Comparison of ENCODE assay signal across 25 cellular contexts in the genomic region with DNA sequence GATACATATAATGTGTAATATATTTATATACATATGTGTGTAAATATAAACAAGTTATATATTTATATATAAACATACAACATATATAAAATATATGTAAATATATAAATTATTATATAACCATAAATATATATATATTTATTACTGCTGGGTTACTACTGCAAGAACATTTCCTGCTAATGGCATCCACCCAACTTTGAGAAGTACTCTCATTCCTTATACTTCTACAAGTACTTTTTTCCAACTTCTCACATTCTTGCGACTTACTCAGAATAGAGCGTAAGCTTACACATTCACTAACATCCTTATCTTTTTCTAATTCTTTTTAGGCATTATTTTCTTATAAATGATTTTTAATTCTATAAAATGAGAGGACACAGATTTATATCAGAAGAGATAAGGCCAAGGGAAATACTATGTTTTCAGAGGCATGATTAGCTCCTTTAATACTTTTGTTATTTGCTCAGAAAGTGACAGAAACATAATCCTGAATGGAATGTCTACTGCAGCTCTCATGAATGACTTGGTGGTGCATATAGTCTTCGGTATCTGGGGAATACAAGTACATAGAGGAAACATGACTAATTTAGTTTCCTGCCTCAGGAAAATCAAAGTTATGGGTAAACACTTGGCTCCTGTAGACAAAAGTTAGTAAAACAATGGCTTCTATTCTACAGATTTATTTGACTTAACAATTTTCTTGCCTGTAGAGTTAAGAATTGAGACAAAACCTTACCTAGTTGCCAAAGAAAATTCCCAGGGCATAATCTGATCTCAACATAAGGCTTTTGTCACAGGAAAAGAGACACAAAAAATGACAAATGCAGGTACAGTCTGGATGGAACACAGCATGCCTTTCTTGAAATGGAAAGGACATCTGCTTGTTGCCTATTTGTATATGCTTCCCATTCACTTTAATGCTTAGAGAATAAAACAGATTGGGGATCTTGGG.
DNase-seq lines count a peak whose midpoint lies in the region; ATAC-seq, FAIRE-seq and TF ChIP-seq lines count a peak whose summit lies in the region.
"Had no signal": no experiment of that assay in that cellular context is flagged by ENCODE, and none has a peak within 500 bp of the region (broad histone marks: within the 10 kb centered on the region; RNA-seq: fewer than 3 reads in every experiment).

No MANE protein-coding gene starts in this region.

- no peaks in the 10 kb centered on the region for H4K20me1 ChIP-seq in PC-3 (ENCODE audit: low read length)
- no peaks in the 10 kb centered on the region for H4K20me1 ChIP-seq in endothelial cell of umbilical vein (replicated peaks; ENCODE audit: control insufficient read depth, extremely low read depth, insufficient read depth, low read length)
- H4K20me1 ChIP-seq in neural cell (ENCODE audit: insufficient read depth), result no peaks in the 10 kb centered on the region

- H3K4me1 Mint-ChIP-seq in Calu3 (ENCODE audit: low read depth, unreplicated experiment), result no peaks in the 10 kb centered on the region
- H3K4me1 Mint-ChIP-seq: activated naive CD4-positive, alpha-beta T cell treated with anti-CD3 and anti-CD28 coated beads, Interleukin-2, amount 10 ng/mL, durations not matched to agents 7 days and 5 days; naive B cell had no signal

- H3K9me2 ChIP-seq in PC-3 (replicated peaks; ENCODE audit: low read length), result no peaks in the 10 kb centered on the region
- H3K9me2 ChIP-seq in neural cell (ENCODE audit: insufficient read depth, low read length), result no peaks in the 10 kb centered on the region

- BruUV-seq in Calu3 (replicated peaks; lab: Mats Ljungman, UMichigan) (no TSS peak), PC-3 (replicated peaks; lab: Mats Ljungman, UMichigan) (no TSS peak), endothelial cell of umbilical vein (replicated peaks; lab: Mats Ljungman, UMichigan) (no TSS peak)

- no peak for TF ChIP-seq RAD21 in neural cell (conservative IDR thresholded peaks at IDR 0.05)

- H3K79me2 ChIP-seq in PC-3 (ENCODE audit: low read length), result no peaks in the 10 kb centered on the region
- H3K79me2 ChIP-seq in endothelial cell of umbilical vein (ENCODE audit: control insufficient read depth, insufficient read depth, low read length), result no peaks in the 10 kb centered on the region
- no peaks in the 10 kb centered on the region for H3K79me2 ChIP-seq in neural cell (replicated peaks; ENCODE audit: insufficient read depth, low read length)

- no peak for TF ChIP-seq POLR2A in endothelial cell of umbilical vein (IDR thresholded peaks at IDR 0.05; ENCODE audit: low read depth, low read length)

- peak overlapping the region; percentile 76 for H3K27ac ChIP-seq in PC-3 (ENCODE audit: low read length)
- peak overlapping the region; percentile 97 for H3K27ac ChIP-seq in endothelial cell of umbilical vein (ENCODE audit: insufficient read depth, low read depth, low read length)
- H3K27ac ChIP-seq in neural cell (ENCODE audit: low read length), result peak overlapping the region; percentile 80
- H3K27ac ChIP-seq: body of pancreas, lower lobe of right lung, testis had no signal

- FAIRE-seq in endothelial cell of umbilical vein (lab: Jason Lieb, UNC) (peak; percentile 96), HTR-8/SVneo (lab: Jason Lieb, UNC) (no peak)
- FAIRE-seq: D721Med, GM12878 had no signal

- H3K9ac ChIP-seq in PC-3 (ENCODE audit: low read length), result peak overlapping the region; percentile 23
- peak overlapping the region; percentile 73 for H3K9ac ChIP-seq in endothelial cell of umbilical vein (replicated peaks; ENCODE audit: extremely low read depth, insufficient read depth, low read length)
- H3K9ac ChIP-seq in neural cell (ENCODE audit: low read length), result peak overlapping the region; percentile 48

- no peaks in the 10 kb centered on the region for H3K27me3 Mint-ChIP-seq in Calu3 (ENCODE audit: unreplicated experiment)
- H3K27me3 Mint-ChIP-seq: activated CD8-positive, alpha-beta T cell treated with anti-CD3 and anti-CD28 coated beads for 36 hours; activated naive CD4-positive, alpha-beta T cell treated with anti-CD3 and anti-CD28 coated beads, Interleukin-2, amount 10 ng/mL, durations not matched to agents 7 days and 5 days; dendritic cell treated with granulocyte-macrophage colony-stimulating factor and Interleukin-4, amounts not matched to agents 40 ng/mL and 50 ng/mL, for 4 days; naive B cell; progenitor cell of endocrine pancreas had no signal

- H3K4me1 ChIP-seq in PC-3 (ENCODE audit: insufficient read depth, low read length) (peaks cover 24% of the 10 kb centered on the region), endothelial cell of umbilical vein (ENCODE audit: control insufficient read depth, extremely low read depth, insufficient read depth, low read length) (peaks cover 38% of the 10 kb centered on the region)
- H3K4me1 ChIP-seq: testis had no signal

- TF ChIP-seq CTCF in Calu3 (IDR thresholded peaks at IDR 0.05; ENCODE audit: unreplicated experiment), result no peak
- no peak for TF ChIP-seq CTCF in PC-3 (conservative IDR thresholded peaks at IDR 0.05; ENCODE audit: low read depth, low read length)
- no peak for TF ChIP-seq CTCF in endothelial cell of umbilical vein (IDR thresholded peaks at IDR 0.05; ENCODE audit: extremely low read depth in 1 of 2, insufficient read depth in 1 of 2, low read depth in 1 of 2, low read length in 2 of 2)
- TF ChIP-seq CTCF in neural cell (IDR thresholded peaks at IDR 0.05; ENCODE audit: poor library complexity, severe bottlenecking), result no peak

- DNase-seq in Calu3 (no peak), PC-3 (peak; percentile 79), endothelial cell of umbilical vein (ENCODE audit: low read depth, low spot score) (peak; percentile 98), AG08396 (ENCODE audit: low spot score) (no peak), T-helper 1 cell (no peak), HTR-8/SVneo (ENCODE audit: insufficient read length, low spot score) (no peak)
- DNase-seq: activated CD8-positive, alpha-beta T cell treated with anti-CD3 and anti-CD28 coated beads for 36 hours; activated naive CD4-positive, alpha-beta T cell treated with anti-CD3 and anti-CD28 coated beads, Interleukin-2, amount 10 ng/mL, durations not matched to agents 7 days and 5 days; activated T-cell treated with anti-CD3 and anti-CD28 coated beads, Interleukin-2, amount 50 U/mL, for 4 hours; body of pancreas; erythroblast; glutamatergic neuron; lower lobe of right lung; naive B cell; NCI-H1417 treated with DMSO at 0.1 percent for 48 hours; NCI-H82; SW 1271; testis had no signal

- no peaks in the 10 kb centered on the region for H3K9me3 Mint-ChIP-seq in Calu3 (ENCODE audit: low read depth, unreplicated experiment)
- H3K9me3 Mint-ChIP-seq: activated naive CD4-positive, alpha-beta T cell treated with anti-CD3 and anti-CD28 coated beads, Interleukin-2, amount 10 ng/mL, durations not matched to agents 7 days and 5 days; dendritic cell treated with granulocyte-macrophage colony-stimulating factor and Interleukin-4, amounts not matched to agents 40 ng/mL and 50 ng/mL, for 4 days had no signal

- H3K27me3 ChIP-seq in PC-3 (ENCODE audit: low read length) (no peaks in the 10 kb centered on the region), endothelial cell of umbilical vein (ENCODE audit: control insufficient read depth in 2 of 2, insufficient read depth in 2 of 2, low read length in 2 of 2) (no peaks in the 10 kb centered on the region), neural cell (ENCODE audit: insufficient read depth, low read depth, low read length) (no peaks in the 10 kb centered on the region)
- H3K27me3 ChIP-seq: body of pancreas, testis had no signal

- POLR2A ChIA-PET in PC-3 (lab: Charles Lee; ENCODE audit: unreplicated experiment) (interaction anchor here (0.6 to 0.7 kb wide), 2 partner anchors 291 to 383 kb away, joined by 3 to 10 read pairs; no protein-coding TSS in a partner anchor), endothelial cell of umbilical vein (lab: Charles Lee) (interaction anchor here (0.8 to 2.3 kb wide), 2 partner anchors 169 to 293 kb away, joined by 3 to 12 read pairs; no protein-coding TSS in a partner anchor)

- H3K27ac Mint-ChIP-seq in Calu3 (ENCODE audit: unreplicated experiment), result peak overlapping the region; percentile 60
- H3K27ac Mint-ChIP-seq: activated CD8-positive, alpha-beta T cell treated with anti-CD3 and anti-CD28 coated beads for 36 hours; activated naive CD4-positive, alpha-beta T cell treated with anti-CD3 and anti-CD28 coated beads, Interleukin-2, amount 10 ng/mL, durations not matched to agents 7 days and 5 days; dendritic cell treated with granulocyte-macrophage colony-stimulating factor and Interleukin-4, amounts not matched to agents 40 ng/mL and 50 ng/mL, for 4 days; naive B cell; progenitor cell of endocrine pancreas had no signal

- H3K4me3 ChIP-seq in PC-3 (ENCODE audit: low read length) (no peak overlapping the region), endothelial cell of umbilical vein (replicated peaks in 1 of 3; ENCODE audit: insufficient read depth in 1 of 3, low read depth in 1 of 3, low read length in 3 of 3) (no peak overlapping the region), neural cell (ENCODE audit: low read length) (peak overlapping the region; percentile 19)
- H3K4me3 ChIP-seq: body of pancreas, GM12878, lower lobe of right lung, testis had no signal

- ATAC-seq in PC-3 (peak; percentile 91), HG03139 (IDR thresholded peaks at IDR 0.05; ENCODE audit: unreplicated experiment) (no peak)
- ATAC-seq: activated CD8-positive, alpha-beta T cell treated with anti-CD3 and anti-CD28 coated beads for 36 hours; activated T-cell treated with anti-CD3 and anti-CD28 coated beads, Interleukin-2, amount 50 U/mL, for 4 hours; body of pancreas; GM12878; HCT116; lower lobe of right lung had no signal

- no peaks in the 10 kb centered on the region for H3K9me1 ChIP-seq in endothelial cell of umbilical vein (replicated peaks; ENCODE audit: control insufficient read depth, extremely low read depth, insufficient read depth, low read length)

- intact Hi-C loops in Calu3 (cut with micrococcal nuclease; ENCODE audit: unreplicated experiment), result loop anchor here (1.0 to 5.0 kb wide), 2 partner anchors 293 to 371 kb away; no protein-coding TSS in a partner anchor
- intact Hi-C loops in PC-3 (cut with micrococcal nuclease), result loop anchor here (1.0 to 5.0 kb wide), 4 partner anchors 39 to 286 kb away; no protein-coding TSS in a partner anchor
- intact Hi-C loops in endothelial cell of umbilical vein (cut with micrococcal nuclease), result loop anchor here (1.0 to 10.0 kb wide), 6 partner anchors 169 to 474 kb away; no protein-coding TSS in a partner anchor

- dilution Hi-C loops in endothelial cell of umbilical vein (cut with MboI; ENCODE audit: extremely low pct_ligation_motif_present, low sequenced_read_pairs), result no loop called here

- H3K36me3 Mint-ChIP-seq in Calu3 (ENCODE audit: insufficient read depth, unreplicated experiment), result no peaks in the 10 kb centered on the region
- H3K36me3 Mint-ChIP-seq: activated naive CD4-positive, alpha-beta T cell treated with anti-CD3 and anti-CD28 coated beads, Interleukin-2, amount 10 ng/mL, durations not matched to agents 7 days and 5 days; naive B cell had no signal

- H3F3A ChIP-seq in PC-3 (ENCODE audit: low read length, unreplicated experiment) (peaks cover 9% of the 10 kb centered on the region), neural cell (ENCODE audit: insufficient read depth, low read length, poor library complexity, severe bottlenecking) (peaks cover 7% of the 10 kb centered on the region)

- H3K36me3 ChIP-seq in PC-3 (ENCODE audit: low read depth, low read length) (no peaks in the 10 kb centered on the region), endothelial cell of umbilical vein (ENCODE audit: control insufficient read depth in 2 of 2, extremely low read depth in 1 of 2, insufficient read depth in 2 of 2, low read length in 2 of 2) (no peaks in the 10 kb centered on the region), neural cell (ENCODE audit: insufficient read depth, low read length) (no peaks in the 10 kb centered on the region)
- H3K36me3 ChIP-seq: lower lobe of right lung had no signal

- H3K4me2 ChIP-seq in PC-3 (ENCODE audit: low read length), result peak overlapping the region; percentile 13; the same call in 1 of the 2 replicates
- H3K4me2 ChIP-seq in endothelial cell of umbilical vein (ENCODE audit: insufficient read depth, low read length), result peak overlapping the region; percentile 71
- H3K4me2 ChIP-seq in neural cell (ENCODE audit: low read length), result no peak overlapping the region

- no peak overlapping the region for H3K4me3 Mint-ChIP-seq in Calu3 (ENCODE audit: low read depth, unreplicated experiment)
- H3K4me3 Mint-ChIP-seq: activated CD8-positive, alpha-beta T cell treated with anti-CD3 and anti-CD28 coated beads for 36 hours; activated naive CD4-positive, alpha-beta T cell treated with anti-CD3 and anti-CD28 coated beads, Interleukin-2, amount 10 ng/mL, durations not matched to agents 7 days and 5 days; activated T-cell treated with anti-CD3 and anti-CD28 coated beads, Interleukin-2, amount 50 U/mL, for 4 hours; dendritic cell treated with granulocyte-macrophage colony-stimulating factor and Interleukin-4, amounts not matched to agents 40 ng/mL and 50 ng/mL, for 4 days; naive B cell had no signal

- H3K9me3 ChIP-seq in PC-3 (ENCODE audit: low read length) (no peaks in the 10 kb centered on the region), endothelial cell of umbilical vein (replicated peaks; ENCODE audit: control insufficient read depth, insufficient read depth, low read length) (no peaks in the 10 kb centered on the region), neural cell (ENCODE audit: low read length) (no peaks in the 10 kb centered on the region)
- H3K9me3 ChIP-seq: body of pancreas, lower lobe of right lung, testis had no signal

- H2AFZ ChIP-seq in PC-3 (ENCODE audit: low read length) (no peak overlapping the region), endothelial cell of umbilical vein (ENCODE audit: low read depth, low read length) (peak overlapping the region; percentile 45), neural cell (ENCODE audit: low read depth, low read length) (peak overlapping the region; percentile 42)

- CTCF ChIA-PET in Calu3 (lab: Charles Lee) (no interaction called here), PC-3 (lab: Charles Lee) (interaction anchor here (0.8 kb wide), 1 partner anchor 383 kb away, joined by 3 read pairs; no protein-coding TSS in a partner anchor), endothelial cell of umbilical vein (lab: Charles Lee) (interaction anchor here (0.6 to 2.8 kb wide), 9 partner anchors 12 to 383 kb away, joined by 3 to 31 read pairs (median 6); no protein-coding TSS in a partner anchor)

- no peak for TF ChIP-seq EP300 in neural cell (conservative IDR thresholded peaks at IDR 0.05; ENCODE audit: poor library complexity, severe bottlenecking)

Comparison
In these comparisons a context has a peak if more than half of its experiments do, and no peak if none do; other contexts are left out.
1. DNase-seq: peak in PC-3 (single experiment) and endothelial cell of umbilical vein (single experiment); none in Calu3 (single experiment), AG08396 (single experiment), T-helper 1 cell (0 of 5) and HTR-8/SVneo (single experiment).
2. H3K9ac ChIP-seq: peak in every context shown above with its lines; median percentile 73 in endothelial cell of umbilical vein; 48 in neural cell; 23 in PC-3.
3. Peak in every context shown above with its lines, with median percentiles within 50 percentile points of each other: H3K27ac ChIP-seq.